Comparison of ENCODE assay signal across 19 cellular contexts in the genomic region with DNA sequence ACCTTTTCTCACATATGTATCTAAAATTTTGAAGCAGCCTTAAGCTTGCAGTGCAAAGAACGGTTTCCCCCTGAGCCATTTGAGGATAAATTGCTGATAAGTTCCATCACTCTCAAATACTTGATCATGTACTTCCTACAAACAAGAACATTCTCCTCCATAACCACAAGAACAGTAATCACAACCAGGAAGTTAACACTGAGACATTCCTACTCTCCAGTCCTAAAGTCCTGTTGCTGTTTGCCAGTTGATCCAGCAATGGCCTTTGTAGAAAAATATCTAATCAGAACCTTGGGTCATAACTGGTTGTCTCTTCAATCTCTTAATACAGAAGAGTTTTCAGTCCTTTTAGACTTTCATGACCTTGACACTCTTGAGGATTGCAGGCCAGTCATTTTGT. TPM values are rescaled to one million over a fixed set of nuclear protein-coding genes. Genes with fewer than 3 reads are reported as not detected.
A peak's percentile ranks its signal among the peaks of the same experiment; 100 is the strongest.
DNase-seq lines count a peak whose midpoint lies in the region; ATAC-seq, FAIRE-seq and TF ChIP-seq lines count a peak whose summit lies in the region.
"Had no signal": no experiment of that assay in that cellular context is flagged by ENCODE, and none has a peak within 500 bp of the region (broad histone marks: within the 10 kb centered on the region; RNA-seq: fewer than 3 reads in every experiment).

No MANE protein-coding gene starts in this region.

- TF ChIP-seq POLR2A in gastrocnemius medialis (IDR thresholded peaks at IDR 0.05): no peak
- TF ChIP-seq POLR2A in esophagus squamous epithelium (IDR thresholded peaks at IDR 0.05): no peak

- H3K9me3 ChIP-seq in adipocyte (ENCODE audit: control insufficient read depth, low read length) (no peaks in the 10 kb centered on the region), gastrocnemius medialis (no peaks in the 10 kb centered on the region), esophagus squamous epithelium (no peaks in the 10 kb centered on the region)

- in situ Hi-C loops in gastrocnemius medialis (cut with MboI; ENCODE audit: low sequenced_read_pairs in 4 of 4): no loop called here

- no peak for ATAC-seq in gastrocnemius medialis
- ATAC-seq: activated T-cell treated with anti-CD3 and anti-CD28 coated beads, Interleukin-2, amount 50 U/mL, for 4 hours; stimulated activated naive CD8-positive, alpha-beta T cell treated with anti-CD3 and anti-CD28 coated beads, Interleukin-15, amount 100 ng/mL, for 72 hours had no signal

- H3K36me3 ChIP-seq in adipocyte (ENCODE audit: control insufficient read depth, insufficient read depth, low read length, severe bottlenecking) (no peaks in the 10 kb centered on the region), gastrocnemius medialis (no peaks in the 10 kb centered on the region), esophagus squamous epithelium (no peaks in the 10 kb centered on the region)

- no peaks in the 10 kb centered on the region for H3K27me3 ChIP-seq in adipocyte (replicated peaks; ENCODE audit: control insufficient read depth, insufficient read depth, low read length)
- H3K27me3 ChIP-seq in gastrocnemius medialis: no peaks in the 10 kb centered on the region
- H3K27me3 ChIP-seq in esophagus squamous epithelium: no peaks in the 10 kb centered on the region

- TF ChIP-seq CTCF in fibroblast of the aortic adventitia (IDR thresholded peaks at IDR 0.05; ENCODE audit: insufficient read depth, low read length) (no peak), gastrocnemius medialis (IDR thresholded peaks at IDR 0.05 in 4 of 5, conservative IDR thresholded peaks at IDR 0.05 in 1 of 5) (no peak), esophagus squamous epithelium (IDR thresholded peaks at IDR 0.05) (no peak)

- WGBS in esophagus squamous epithelium, 2 donors: 89 to 93% methylated on average over 1 of the region's 1 CpG

- H3K4me3 ChIP-seq in adipocyte (ENCODE audit: low read length) (no peak overlapping the region), fibroblast of the aortic adventitia (ENCODE audit: low read depth, low read length) (no peak overlapping the region), gastrocnemius medialis (no peak overlapping the region), esophagus squamous epithelium (no peak overlapping the region)

- intact Hi-C loops in gastrocnemius medialis (cut with DNase I; ENCODE audit: low total_unique reads) (no loop called here), esophagus squamous epithelium (cut with DNase I) (no loop called here)

- no peak overlapping the region for H3K9ac ChIP-seq in adipocyte (ENCODE audit: low read length)

- H3K4me1 ChIP-seq in adipocyte (ENCODE audit: control insufficient read depth, insufficient read depth, low read length) (peaks cover 45% of the 10 kb centered on the region), gastrocnemius medialis (peaks cover 34 to 57% of the 10 kb centered on the region in 2 donors), esophagus squamous epithelium (peaks cover 0 to 9% (median 3%) of the 10 kb centered on the region in 3 donors)

- peak; percentile 70 for FAIRE-seq in GM18507 (lab: Jason Lieb, UNC)

- H3K27ac ChIP-seq in gastrocnemius medialis: peak overlapping the region in 3 of 4 donors; percentile 53 to 74 (median 62)
- H3K27ac ChIP-seq in esophagus squamous epithelium: no peak overlapping the region

- no peak for DNase-seq in GM18507 (ENCODE audit: extremely low spot score, insufficient read length, low read depth)
- peak; percentile 33 for DNase-seq in adipocyte (ENCODE audit: low read depth)
- peak; percentile 24 for DNase-seq in fibroblast of the aortic adventitia (ENCODE audit: low read depth)
- DNase-seq in gastrocnemius medialis: no peak
- no peak for DNase-seq in DMS 273 treated with DMSO at 0.1 percent for 48 hours (lab: John Stamatoyannopoulos, UW)
- DNase-seq in esophagus squamous epithelium (lab: John Stamatoyannopoulos, UW): no peak
- no peak for DNase-seq in iPS-NIHi11 (ENCODE audit: low spot score)
- no peak for DNase-seq in NCI-H2196 (lab: John Stamatoyannopoulos, UW; ENCODE audit: unreplicated experiment)
- DNase-seq: activated CD4-positive, alpha-beta T cell treated with anti-CD3 and anti-CD28 coated beads for 48 hours; activated T-cell treated with anti-CD3 and anti-CD28 coated beads, Interleukin-2, amount 50 U/mL, for 4 hours; amygdala; C1 segment of cervical spinal cord; DMS153; islet precursor cell; Karpas-422; NCI-H1436 treated with DMSO at 0.1 percent for 48 hours; NCI-H446; SIG-M5; stimulated activated naive CD8-positive, alpha-beta T cell treated with anti-CD3 and anti-CD28 coated beads, Interleukin-15, amount 100 ng/mL, for 72 hours had no signal

RNA-seq across cellular contexts. Expression of gene CAMTA1, which starts 34.4 kb away (rescaled TPM):
- total RNA-seq in fibroblast of the aortic adventitia (ENCODE audit: low replicate concordance) (66.6 and 91.9 TPM in 2 replicates), gastrocnemius medialis (100 to 1,000 TPM in 1 of 4 donors, 10 to 100 TPM in 3; 60.5 to 113 (median 70.4) TPM), esophagus squamous epithelium (10 to 100 TPM; 31.3 to 77.4 (median 45.9) TPM)

Comparison
In these comparisons a context has a peak if more than half of its experiments do, and no peak if none do; other contexts are left out.
1. DNase-seq: peak in adipocyte (single experiment) and fibroblast of the aortic adventitia (single experiment); none in GM18507 (single experiment), gastrocnemius medialis (0 of 2), DMS 273 treated with DMSO at 0.1 percent for 48 hours (single experiment), esophagus squamous epithelium (single experiment), iPS-NIHi11 (single experiment) and NCI-H2196 (single experiment).
2. H3K27ac ChIP-seq: peak in gastrocnemius medialis (3 of 4); none in esophagus squamous epithelium (0 of 4).